Comparison of ENCODE assay signal across 2 cellular contexts in the genomic region with DNA sequence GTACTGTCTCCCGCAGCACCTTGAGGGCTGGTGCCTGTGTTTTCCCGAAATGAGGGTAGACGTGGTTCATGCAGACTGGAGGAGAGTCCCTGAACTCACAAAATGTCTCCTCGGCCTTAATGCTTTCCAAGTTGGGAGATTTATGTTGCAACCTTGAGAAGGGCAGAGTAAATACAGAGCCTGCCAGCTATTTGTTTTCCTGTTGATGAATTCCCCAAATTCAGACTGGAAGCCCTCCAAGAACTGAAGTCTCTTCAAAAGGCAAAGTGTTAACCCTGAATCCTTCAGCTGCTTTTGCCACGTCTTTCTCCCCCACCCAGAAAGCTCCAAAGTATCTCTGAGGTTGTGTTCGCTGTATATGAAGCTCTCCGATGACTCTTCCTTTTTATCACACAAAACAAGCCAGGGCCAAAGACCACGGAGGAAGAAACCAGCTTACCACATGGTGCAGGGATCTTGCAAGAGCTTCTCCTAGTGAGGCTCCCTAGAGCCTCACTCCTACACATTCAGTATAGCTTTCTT.
TF ChIP-seq lines count a peak whose summit lies in the region.

No MANE protein-coding gene starts in this region.

TF ChIP-seq in GM23338, 12 proteins besides CTCF, POLR2A, EP300 and RAD21 (continued from another document):
- no peak for TF ChIP-seq EZH2phosphoT487 (IDR thresholded peaks at IDR 0.05; ENCODE audit: unreplicated experiment)
- no peak for TF ChIP-seq STAT1 (IDR thresholded peaks at IDR 0.05; ENCODE audit: unreplicated experiment)
- TF ChIP-seq ZNF114 (CRISPR knock-in tag; IDR thresholded peaks at IDR 0.05) = no peak
TF ChIP-seq in GM23338: peak in this region for 0.

TF ChIP-seq in K562, 482 proteins besides CTCF, POLR2A, EP300 and RAD21 (continued from another document and continues in another):
- TF ChIP-seq, protein P1, sequence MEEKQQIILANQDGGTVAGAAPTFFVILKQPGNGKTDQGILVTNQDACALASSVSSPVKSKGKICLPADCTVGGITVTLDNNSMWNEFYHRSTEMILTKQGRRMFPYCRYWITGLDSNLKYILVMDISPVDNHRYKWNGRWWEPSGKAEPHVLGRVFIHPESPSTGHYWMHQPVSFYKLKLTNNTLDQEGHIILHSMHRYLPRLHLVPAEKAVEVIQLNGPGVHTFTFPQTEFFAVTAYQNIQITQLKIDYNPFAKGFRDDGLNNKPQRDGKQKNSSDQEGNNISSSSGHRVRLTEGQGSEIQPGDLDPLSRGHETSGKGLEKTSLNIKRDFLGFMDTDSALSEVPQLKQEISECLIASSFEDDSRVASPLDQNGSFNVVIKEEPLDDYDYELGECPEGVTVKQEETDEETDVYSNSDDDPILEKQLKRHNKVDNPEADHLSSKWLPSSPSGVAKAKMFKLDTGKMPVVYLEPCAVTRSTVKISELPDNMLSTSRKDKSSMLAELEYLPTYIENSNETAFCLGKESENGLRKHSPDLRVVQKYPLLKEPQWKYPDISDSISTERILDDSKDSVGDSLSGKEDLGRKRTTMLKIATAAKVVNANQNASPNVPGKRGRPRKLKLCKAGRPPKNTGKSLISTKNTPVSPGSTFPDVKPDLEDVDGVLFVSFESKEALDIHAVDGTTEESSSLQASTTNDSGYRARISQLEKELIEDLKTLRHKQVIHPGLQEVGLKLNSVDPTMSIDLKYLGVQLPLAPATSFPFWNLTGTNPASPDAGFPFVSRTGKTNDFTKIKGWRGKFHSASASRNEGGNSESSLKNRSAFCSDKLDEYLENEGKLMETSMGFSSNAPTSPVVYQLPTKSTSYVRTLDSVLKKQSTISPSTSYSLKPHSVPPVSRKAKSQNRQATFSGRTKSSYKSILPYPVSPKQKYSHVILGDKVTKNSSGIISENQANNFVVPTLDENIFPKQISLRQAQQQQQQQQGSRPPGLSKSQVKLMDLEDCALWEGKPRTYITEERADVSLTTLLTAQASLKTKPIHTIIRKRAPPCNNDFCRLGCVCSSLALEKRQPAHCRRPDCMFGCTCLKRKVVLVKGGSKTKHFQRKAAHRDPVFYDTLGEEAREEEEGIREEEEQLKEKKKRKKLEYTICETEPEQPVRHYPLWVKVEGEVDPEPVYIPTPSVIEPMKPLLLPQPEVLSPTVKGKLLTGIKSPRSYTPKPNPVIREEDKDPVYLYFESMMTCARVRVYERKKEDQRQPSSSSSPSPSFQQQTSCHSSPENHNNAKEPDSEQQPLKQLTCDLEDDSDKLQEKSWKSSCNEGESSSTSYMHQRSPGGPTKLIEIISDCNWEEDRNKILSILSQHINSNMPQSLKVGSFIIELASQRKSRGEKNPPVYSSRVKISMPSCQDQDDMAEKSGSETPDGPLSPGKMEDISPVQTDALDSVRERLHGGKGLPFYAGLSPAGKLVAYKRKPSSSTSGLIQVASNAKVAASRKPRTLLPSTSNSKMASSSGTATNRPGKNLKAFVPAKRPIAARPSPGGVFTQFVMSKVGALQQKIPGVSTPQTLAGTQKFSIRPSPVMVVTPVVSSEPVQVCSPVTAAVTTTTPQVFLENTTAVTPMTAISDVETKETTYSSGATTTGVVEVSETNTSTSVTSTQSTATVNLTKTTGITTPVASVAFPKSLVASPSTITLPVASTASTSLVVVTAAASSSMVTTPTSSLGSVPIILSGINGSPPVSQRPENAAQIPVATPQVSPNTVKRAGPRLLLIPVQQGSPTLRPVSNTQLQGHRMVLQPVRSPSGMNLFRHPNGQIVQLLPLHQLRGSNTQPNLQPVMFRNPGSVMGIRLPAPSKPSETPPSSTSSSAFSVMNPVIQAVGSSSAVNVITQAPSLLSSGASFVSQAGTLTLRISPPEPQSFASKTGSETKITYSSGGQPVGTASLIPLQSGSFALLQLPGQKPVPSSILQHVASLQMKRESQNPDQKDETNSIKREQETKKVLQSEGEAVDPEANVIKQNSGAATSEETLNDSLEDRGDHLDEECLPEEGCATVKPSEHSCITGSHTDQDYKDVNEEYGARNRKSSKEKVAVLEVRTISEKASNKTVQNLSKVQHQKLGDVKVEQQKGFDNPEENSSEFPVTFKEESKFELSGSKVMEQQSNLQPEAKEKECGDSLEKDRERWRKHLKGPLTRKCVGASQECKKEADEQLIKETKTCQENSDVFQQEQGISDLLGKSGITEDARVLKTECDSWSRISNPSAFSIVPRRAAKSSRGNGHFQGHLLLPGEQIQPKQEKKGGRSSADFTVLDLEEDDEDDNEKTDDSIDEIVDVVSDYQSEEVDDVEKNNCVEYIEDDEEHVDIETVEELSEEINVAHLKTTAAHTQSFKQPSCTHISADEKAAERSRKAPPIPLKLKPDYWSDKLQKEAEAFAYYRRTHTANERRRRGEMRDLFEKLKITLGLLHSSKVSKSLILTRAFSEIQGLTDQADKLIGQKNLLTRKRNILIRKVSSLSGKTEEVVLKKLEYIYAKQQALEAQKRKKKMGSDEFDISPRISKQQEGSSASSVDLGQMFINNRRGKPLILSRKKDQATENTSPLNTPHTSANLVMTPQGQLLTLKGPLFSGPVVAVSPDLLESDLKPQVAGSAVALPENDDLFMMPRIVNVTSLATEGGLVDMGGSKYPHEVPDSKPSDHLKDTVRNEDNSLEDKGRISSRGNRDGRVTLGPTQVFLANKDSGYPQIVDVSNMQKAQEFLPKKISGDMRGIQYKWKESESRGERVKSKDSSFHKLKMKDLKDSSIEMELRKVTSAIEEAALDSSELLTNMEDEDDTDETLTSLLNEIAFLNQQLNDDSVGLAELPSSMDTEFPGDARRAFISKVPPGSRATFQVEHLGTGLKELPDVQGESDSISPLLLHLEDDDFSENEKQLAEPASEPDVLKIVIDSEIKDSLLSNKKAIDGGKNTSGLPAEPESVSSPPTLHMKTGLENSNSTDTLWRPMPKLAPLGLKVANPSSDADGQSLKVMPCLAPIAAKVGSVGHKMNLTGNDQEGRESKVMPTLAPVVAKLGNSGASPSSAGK (IDR thresholded peaks at IDR 0.05) = peak; percentile 55
- no peak for TF ChIP-seq RUNX1 (IDR thresholded peaks at IDR 0.05; ENCODE audit: low read depth)
- peak; percentile 59; the same call in 1 of the 2 replicates for TF ChIP-seq BACH1 (tag; IDR thresholded peaks at IDR 0.05)
- no peak for TF ChIP-seq NR2C2 (CRISPR knock-in tag; IDR thresholded peaks at IDR 0.05)
- no peak for TF ChIP-seq NR2C2 (tag; IDR thresholded peaks at IDR 0.05)
- no peak for TF ChIP-seq RAD51 (IDR thresholded peaks at IDR 0.05; ENCODE audit: borderline replicate concordance, low read depth)
- no peak for TF ChIP-seq HCFC1 (IDR thresholded peaks at IDR 0.05; ENCODE audit: low read depth, low read length)
- TF ChIP-seq L3MBTL2 (IDR thresholded peaks at IDR 0.05) = peak; percentile 58
- no peak for TF ChIP-seq FOXJ2 (tag; IDR thresholded peaks at IDR 0.05)
- TF ChIP-seq ZNF134 (CRISPR knock-in tag; conservative IDR thresholded peaks at IDR 0.05) = peak; percentile 46; the same call in 1 of the 2 replicates
- TF ChIP-seq ILK (tag; IDR thresholded peaks at IDR 0.05; ENCODE audit: borderline replicate concordance, low read depth) = no peak
- TF ChIP-seq, protein P2, sequence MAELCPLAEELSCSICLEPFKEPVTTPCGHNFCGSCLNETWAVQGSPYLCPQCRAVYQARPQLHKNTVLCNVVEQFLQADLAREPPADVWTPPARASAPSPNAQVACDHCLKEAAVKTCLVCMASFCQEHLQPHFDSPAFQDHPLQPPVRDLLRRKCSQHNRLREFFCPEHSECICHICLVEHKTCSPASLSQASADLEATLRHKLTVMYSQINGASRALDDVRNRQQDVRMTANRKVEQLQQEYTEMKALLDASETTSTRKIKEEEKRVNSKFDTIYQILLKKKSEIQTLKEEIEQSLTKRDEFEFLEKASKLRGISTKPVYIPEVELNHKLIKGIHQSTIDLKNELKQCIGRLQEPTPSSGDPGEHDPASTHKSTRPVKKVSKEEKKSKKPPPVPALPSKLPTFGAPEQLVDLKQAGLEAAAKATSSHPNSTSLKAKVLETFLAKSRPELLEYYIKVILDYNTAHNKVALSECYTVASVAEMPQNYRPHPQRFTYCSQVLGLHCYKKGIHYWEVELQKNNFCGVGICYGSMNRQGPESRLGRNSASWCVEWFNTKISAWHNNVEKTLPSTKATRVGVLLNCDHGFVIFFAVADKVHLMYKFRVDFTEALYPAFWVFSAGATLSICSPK (IDR thresholded peaks at IDR 0.05; ENCODE audit: borderline replicate concordance) = no peak
- TF ChIP-seq, protein P3, sequence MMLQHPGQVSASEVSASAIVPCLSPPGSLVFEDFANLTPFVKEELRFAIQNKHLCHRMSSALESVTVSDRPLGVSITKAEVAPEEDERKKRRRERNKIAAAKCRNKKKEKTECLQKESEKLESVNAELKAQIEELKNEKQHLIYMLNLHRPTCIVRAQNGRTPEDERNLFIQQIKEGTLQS (IDR thresholded peaks at IDR 0.05) = no peak
- TF ChIP-seq, protein P3 (CRISPR knock-in tag; conservative IDR thresholded peaks at IDR 0.05) = no peak
- TF ChIP-seq, protein P4, sequence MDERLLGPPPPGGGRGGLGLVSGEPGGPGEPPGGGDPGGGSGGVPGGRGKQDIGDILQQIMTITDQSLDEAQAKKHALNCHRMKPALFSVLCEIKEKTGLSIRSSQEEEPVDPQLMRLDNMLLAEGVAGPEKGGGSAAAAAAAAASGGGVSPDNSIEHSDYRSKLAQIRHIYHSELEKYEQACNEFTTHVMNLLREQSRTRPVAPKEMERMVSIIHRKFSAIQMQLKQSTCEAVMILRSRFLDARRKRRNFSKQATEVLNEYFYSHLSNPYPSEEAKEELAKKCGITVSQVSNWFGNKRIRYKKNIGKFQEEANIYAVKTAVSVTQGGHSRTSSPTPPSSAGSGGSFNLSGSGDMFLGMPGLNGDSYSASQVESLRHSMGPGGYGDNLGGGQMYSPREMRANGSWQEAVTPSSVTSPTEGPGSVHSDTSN (CRISPR knock-in tag; IDR thresholded peaks at IDR 0.05; ENCODE audit: low read depth) = no peak
- TF ChIP-seq, protein P4 (tag; conservative IDR thresholded peaks at IDR 0.05; ENCODE audit: low read depth) = 0 out of 2 replicates have a peak, but pooled peaks have one; percentile 35
- TF ChIP-seq, protein P5, sequence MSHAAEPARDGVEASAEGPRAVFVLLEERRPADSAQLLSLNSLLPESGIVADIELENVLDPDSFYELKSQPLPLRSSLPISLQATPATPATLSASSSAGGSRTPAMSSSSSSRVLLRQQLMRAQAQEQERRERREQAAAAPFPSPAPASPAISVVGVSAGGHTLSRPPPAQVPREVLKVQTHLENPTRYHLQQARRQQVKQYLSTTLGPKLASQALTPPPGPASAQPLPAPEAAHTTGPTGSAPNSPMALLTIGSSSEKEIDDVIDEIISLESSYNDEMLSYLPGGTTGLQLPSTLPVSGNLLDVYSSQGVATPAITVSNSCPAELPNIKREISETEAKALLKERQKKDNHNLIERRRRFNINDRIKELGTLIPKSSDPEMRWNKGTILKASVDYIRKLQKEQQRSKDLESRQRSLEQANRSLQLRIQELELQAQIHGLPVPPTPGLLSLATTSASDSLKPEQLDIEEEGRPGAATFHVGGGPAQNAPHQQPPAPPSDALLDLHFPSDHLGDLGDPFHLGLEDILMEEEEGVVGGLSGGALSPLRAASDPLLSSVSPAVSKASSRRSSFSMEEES (CRISPR knock-in tag; IDR thresholded peaks at IDR 0.05) = no peak
- TF ChIP-seq, protein P6, sequence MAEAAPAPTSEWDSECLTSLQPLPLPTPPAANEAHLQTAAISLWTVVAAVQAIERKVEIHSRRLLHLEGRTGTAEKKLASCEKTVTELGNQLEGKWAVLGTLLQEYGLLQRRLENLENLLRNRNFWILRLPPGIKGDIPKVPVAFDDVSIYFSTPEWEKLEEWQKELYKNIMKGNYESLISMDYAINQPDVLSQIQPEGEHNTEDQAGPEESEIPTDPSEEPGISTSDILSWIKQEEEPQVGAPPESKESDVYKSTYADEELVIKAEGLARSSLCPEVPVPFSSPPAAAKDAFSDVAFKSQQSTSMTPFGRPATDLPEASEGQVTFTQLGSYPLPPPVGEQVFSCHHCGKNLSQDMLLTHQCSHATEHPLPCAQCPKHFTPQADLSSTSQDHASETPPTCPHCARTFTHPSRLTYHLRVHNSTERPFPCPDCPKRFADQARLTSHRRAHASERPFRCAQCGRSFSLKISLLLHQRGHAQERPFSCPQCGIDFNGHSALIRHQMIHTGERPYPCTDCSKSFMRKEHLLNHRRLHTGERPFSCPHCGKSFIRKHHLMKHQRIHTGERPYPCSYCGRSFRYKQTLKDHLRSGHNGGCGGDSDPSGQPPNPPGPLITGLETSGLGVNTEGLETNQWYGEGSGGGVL (CRISPR knock-in tag; IDR thresholded peaks at IDR 0.05) = no peak
- TF ChIP-seq TCF3 (CRISPR knock-in tag; IDR thresholded peaks at IDR 0.05) = peak; percentile 26; the same call in 1 of the 2 replicates
- TF ChIP-seq, protein P7, sequence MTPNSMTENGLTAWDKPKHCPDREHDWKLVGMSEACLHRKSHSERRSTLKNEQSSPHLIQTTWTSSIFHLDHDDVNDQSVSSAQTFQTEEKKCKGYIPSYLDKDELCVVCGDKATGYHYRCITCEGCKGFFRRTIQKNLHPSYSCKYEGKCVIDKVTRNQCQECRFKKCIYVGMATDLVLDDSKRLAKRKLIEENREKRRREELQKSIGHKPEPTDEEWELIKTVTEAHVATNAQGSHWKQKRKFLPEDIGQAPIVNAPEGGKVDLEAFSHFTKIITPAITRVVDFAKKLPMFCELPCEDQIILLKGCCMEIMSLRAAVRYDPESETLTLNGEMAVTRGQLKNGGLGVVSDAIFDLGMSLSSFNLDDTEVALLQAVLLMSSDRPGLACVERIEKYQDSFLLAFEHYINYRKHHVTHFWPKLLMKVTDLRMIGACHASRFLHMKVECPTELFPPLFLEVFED (CRISPR knock-in tag; conservative IDR thresholded peaks at IDR 0.05) = no peak
- TF ChIP-seq, protein P8, sequence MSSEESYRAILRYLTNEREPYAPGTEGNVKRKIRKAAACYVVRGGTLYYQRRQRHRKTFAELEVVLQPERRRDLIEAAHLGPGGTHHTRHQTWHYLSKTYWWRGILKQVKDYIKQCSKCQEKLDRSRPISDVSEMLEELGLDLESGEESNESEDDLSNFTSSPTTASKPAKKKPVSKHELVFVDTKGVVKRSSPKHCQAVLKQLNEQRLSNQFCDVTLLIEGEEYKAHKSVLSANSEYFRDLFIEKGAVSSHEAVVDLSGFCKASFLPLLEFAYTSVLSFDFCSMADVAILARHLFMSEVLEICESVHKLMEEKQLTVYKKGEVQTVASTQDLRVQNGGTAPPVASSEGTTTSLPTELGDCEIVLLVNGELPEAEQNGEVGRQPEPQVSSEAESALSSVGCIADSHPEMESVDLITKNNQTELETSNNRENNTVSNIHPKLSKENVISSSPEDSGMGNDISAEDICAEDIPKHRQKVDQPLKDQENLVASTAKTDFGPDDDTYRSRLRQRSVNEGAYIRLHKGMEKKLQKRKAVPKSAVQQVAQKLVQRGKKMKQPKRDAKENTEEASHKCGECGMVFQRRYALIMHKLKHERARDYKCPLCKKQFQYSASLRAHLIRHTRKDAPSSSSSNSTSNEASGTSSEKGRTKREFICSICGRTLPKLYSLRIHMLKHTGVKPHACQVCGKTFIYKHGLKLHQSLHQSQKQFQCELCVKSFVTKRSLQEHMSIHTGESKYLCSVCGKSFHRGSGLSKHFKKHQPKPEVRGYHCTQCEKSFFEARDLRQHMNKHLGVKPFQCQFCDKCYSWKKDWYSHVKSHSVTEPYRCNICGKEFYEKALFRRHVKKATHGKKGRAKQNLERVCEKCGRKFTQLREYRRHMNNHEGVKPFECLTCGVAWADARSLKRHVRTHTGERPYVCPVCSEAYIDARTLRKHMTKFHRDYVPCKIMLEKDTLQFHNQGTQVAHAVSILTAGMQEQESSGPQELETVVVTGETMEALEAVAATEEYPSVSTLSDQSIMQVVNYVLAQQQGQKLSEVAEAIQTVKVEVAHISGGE (CRISPR knock-in tag; IDR thresholded peaks at IDR 0.05) = peak in 1 of 3 experiments; percentile 50; a peak in 2 of 6 replicates
